Comparison of ENCODE assay signal across 8 cellular contexts in the genomic region with DNA sequence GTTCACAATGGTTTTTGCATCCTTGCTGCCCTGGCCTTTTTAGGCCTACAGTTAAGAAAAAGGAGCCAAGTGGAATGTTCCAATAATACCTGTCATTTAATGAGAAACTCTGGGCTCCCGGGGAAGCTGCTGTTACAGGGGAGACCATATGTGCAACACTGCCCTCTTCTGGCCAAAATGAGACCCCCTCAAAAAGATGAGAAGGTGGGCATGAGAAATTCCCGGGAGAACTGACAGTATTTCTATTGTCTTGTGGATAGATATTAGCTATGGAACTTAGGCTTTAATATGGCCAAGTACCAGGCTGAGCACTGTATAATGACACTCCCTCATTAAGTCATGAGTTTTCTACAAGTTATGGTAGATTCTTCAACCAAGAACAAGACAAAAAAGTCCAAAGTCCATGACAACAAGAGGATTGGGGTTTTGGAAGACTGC.
DNase-seq lines count a peak whose midpoint lies in the region; ATAC-seq and TF ChIP-seq lines count a peak whose summit lies in the region.

No MANE protein-coding gene starts in this region.

- TF ChIP-seq POLR2A in spleen (IDR thresholded peaks at IDR 0.05) = no peak

- no peak overlapping the region for H3K27ac ChIP-seq in PC-9
- no peak overlapping the region for H3K27ac ChIP-seq in right cardiac atrium (ENCODE audit: low read length)
- H3K27ac ChIP-seq in spleen = no peak overlapping the region

- H3K36me3 Mint-ChIP-seq in Calu3 (ENCODE audit: insufficient read depth, unreplicated experiment) (no peaks in the 10 kb centered on the region), HFFc6 (ENCODE audit: low read depth) (no peaks in the 10 kb centered on the region)

- no peaks in the 10 kb centered on the region for H3K9me3 Mint-ChIP-seq in Calu3 (ENCODE audit: low read depth, unreplicated experiment)
- no peaks in the 10 kb centered on the region; the same call in none of the 2 replicates for H3K9me3 Mint-ChIP-seq in HFFc6

- H3K27ac Mint-ChIP-seq in Calu3 (ENCODE audit: unreplicated experiment) (no peak overlapping the region), HFFc6 (no peak overlapping the region)

- peaks cover 33% of the 10 kb centered on the region for H3K27me3 ChIP-seq in PC-9 (ENCODE audit: insufficient read depth, low read depth)
- H3K27me3 ChIP-seq in right cardiac atrium (ENCODE audit: control insufficient read depth, insufficient read depth) = no peaks in the 10 kb centered on the region
- no peaks in the 10 kb centered on the region for H3K27me3 ChIP-seq in spleen (replicated peaks in 1 of 7)

- no peaks in the 10 kb centered on the region for H3K9me2 ChIP-seq in PC-9 (ENCODE audit: insufficient read depth)

- H4K20me1 ChIP-seq in PC-9 (ENCODE audit: insufficient read depth) = no peaks in the 10 kb centered on the region

- H3K4me3 Mint-ChIP-seq in Calu3 (ENCODE audit: low read depth, unreplicated experiment) (no peak overlapping the region), HFFc6 (no peak overlapping the region)

- DNase-seq in Calu3 = peak; percentile 66
- peak; percentile 18 for DNase-seq in HFFc6
- DNase-seq in PC-9 = peak in 1 of 2 experiments; percentile 36
- DNase-seq in activated naive CD4-positive, alpha-beta T cell treated with anti-CD3 and anti-CD28 coated beads, Interleukin-2, amount 50 U/mL, for 16 hours = peak; percentile 40
- DNase-seq in right cardiac atrium = peak in 2 of 3 donors; percentile 51 to 68
- DNase-seq in spleen = no peak

- POLR2A ChIA-PET in PC-9 (lab: Charles Lee; ENCODE audit: unreplicated experiment) = interaction anchor here (0.7 kb wide), 1 partner anchor 679 kb away, joined by 7 read pairs; no protein-coding TSS in a partner anchor

- H3K4me1 Mint-ChIP-seq in Calu3 (ENCODE audit: low read depth, unreplicated experiment) = peaks cover 9% of the 10 kb centered on the region
- no peaks in the 10 kb centered on the region; the same call in 1 of the 2 replicates for H3K4me1 Mint-ChIP-seq in HFFc6 (ENCODE audit: low read depth)

- H3F3A ChIP-seq in PC-9 (ENCODE audit: insufficient read depth, low read depth) = no peaks in the 10 kb centered on the region

- no peaks in the 10 kb centered on the region for H3K79me2 ChIP-seq in PC-9 (ENCODE audit: low read depth)

- no peaks in the 10 kb centered on the region for H3K9me3 ChIP-seq in PC-9 (ENCODE audit: insufficient read depth, low read depth)
- H3K9me3 ChIP-seq in right cardiac atrium (ENCODE audit: control insufficient read depth, low read length) = no peaks in the 10 kb centered on the region
- H3K9me3 ChIP-seq in spleen = no peaks in the 10 kb centered on the region

- intact Hi-C loops in Calu3 (cut with micrococcal nuclease; ENCODE audit: unreplicated experiment) = loop anchor here (1.0 to 10.0 kb wide), 3 partner anchors 173 to 195 kb away; no protein-coding TSS in a partner anchor
- intact Hi-C loops in PC-9 (cut with micrococcal nuclease; ENCODE audit: unreplicated experiment) = loop anchor here (1.0 to 5.0 kb wide), 4 partner anchors 120 to 688 kb away; no protein-coding TSS in a partner anchor
- intact Hi-C loops in right cardiac atrium (cut with DNase I) = loop anchor here in 3 of 4 donors (5.0 to 10.0 kb wide), 5 partner anchors 107 to 190 kb away; no protein-coding TSS in a partner anchor
- intact Hi-C loops in spleen (cut with DNase I; ENCODE audit: low total_unique reads) = no loop called here

- peak; percentile 79 for TF ChIP-seq CTCF in Calu3 (IDR thresholded peaks at IDR 0.05; ENCODE audit: unreplicated experiment)
- TF ChIP-seq CTCF in HFFc6 (IDR thresholded peaks at IDR 0.05) = peak; percentile 85
- peak; percentile 82 for TF ChIP-seq CTCF in PC-9 (conservative IDR thresholded peaks at IDR 0.05)
- peak; percentile 29 to 78 (median 67) for TF ChIP-seq CTCF in spleen (IDR thresholded peaks at IDR 0.05 in 8 of 11, conservative IDR thresholded peaks at IDR 0.05 in 3 of 11)

- BruUV-seq in Calu3 (replicated peaks; lab: Mats Ljungman, UMichigan) (no TSS peak), PC-9 (replicated peaks; lab: Mats Ljungman, UMichigan) (no TSS peak)

- ATAC-seq in right cardiac atrium (peak; percentile 46 to 52), HG03039 (IDR thresholded peaks at IDR 0.05; ENCODE audit: unreplicated experiment) (no peak), GM18867 (IDR thresholded peaks at IDR 0.05; ENCODE audit: unreplicated experiment) (no peak)

- H3K36me3 ChIP-seq in PC-9 (ENCODE audit: low read depth) (no peaks in the 10 kb centered on the region), spleen (peaks cover 0 to under 1% (median 0%) of the 10 kb centered on the region in 6 donors)

- peaks cover 89% of the 10 kb centered on the region for H3K27me3 Mint-ChIP-seq in Calu3 (ENCODE audit: unreplicated experiment)
- peaks cover 12% of the 10 kb centered on the region for H3K27me3 Mint-ChIP-seq in HFFc6 (ENCODE audit: insufficient read depth)

- no peak overlapping the region for H3K4me3 ChIP-seq in PC-9
- H3K4me3 ChIP-seq in right cardiac atrium (ENCODE audit: low read length) = no peak overlapping the region
- H3K4me3 ChIP-seq in spleen = no peak overlapping the region

- WGBS in right cardiac atrium = 8% methylated on average over 2 of the region's 2 CpGs
- 9 to 16% (median 10%) methylated on average over 2 of the region's 2 CpGs for WGBS in spleen, 5 donors

- H3K4me1 ChIP-seq in PC-9 (replicated peaks; ENCODE audit: insufficient read depth) (no peaks in the 10 kb centered on the region), right cardiac atrium (ENCODE audit: control insufficient read depth, insufficient read depth, low read length) (no peaks in the 10 kb centered on the region), spleen (no peaks in the 10 kb centered on the region)

- H2AFZ ChIP-seq in PC-9 = no peak overlapping the region

- CTCF ChIA-PET in Calu3 (lab: Charles Lee) = interaction anchor here (0.8 to 1.6 kb wide), 3 partner anchors 11 to 198 kb away, joined by 3 to 9 read pairs (median 3); no protein-coding TSS in a partner anchor
- CTCF ChIA-PET in PC-9 (lab: Charles Lee) = interaction anchor here (0.5 kb wide), 1 partner anchor 687 kb away, joined by 3 read pairs; no protein-coding TSS in a partner anchor

- no peak overlapping the region for H3K4me2 ChIP-seq in PC-9

Comparison
In these comparisons a context has a peak if more than half of its experiments do, and no peak if none do; other contexts are left out.
1. ATAC-seq: peak in right cardiac atrium (2 of 2); none in HG03039 (single experiment) and GM18867 (single experiment).
2. Peak in every context shown above with its lines, with median percentiles within 50 percentile points of each other: CTCF ChIP-seq.